ENCODE assay signal across 1 cellular context in genomic region chr10:96089670-96090462, GRCh38.
TF ChIP-seq lines count a peak whose summit lies in the region.

No MANE protein-coding gene starts in this region.

TF ChIP-seq in HepG2, 621 proteins besides CTCF, POLR2A, EP300 and RAD21 (continued from another document and continues in another):
- TF ChIP-seq KLF9 (CRISPR knock-in tag; IDR thresholded peaks at IDR 0.05; ENCODE audit: low read depth) (no peak), BHLHE40 (IDR thresholded peaks at IDR 0.05; ENCODE audit: low read length) (peak; percentile 25; the same call in 1 of the 2 replicates), BATF2 (CRISPR knock-in tag; IDR thresholded peaks at IDR 0.05) (0 out of 2 replicates have a peak, but pooled peaks have one; percentile 49), ZNF563 (CRISPR knock-in tag; IDR thresholded peaks at IDR 0.05) (0 out of 2 replicates have a peak, but pooled peaks have one; percentile 55), SRSF4 (IDR thresholded peaks at IDR 0.05; ENCODE audit: low read depth, low read length, poor library complexity, severe bottlenecking) (no peak), LCORL (IDR thresholded peaks at IDR 0.05) (0 out of 2 replicates have a peak, but pooled peaks have one; percentile 21), LCORL (CRISPR knock-in tag; IDR thresholded peaks at IDR 0.05) (peak; percentile 61; the same call in 1 of the 2 replicates), ZNF556 (CRISPR knock-in tag; IDR thresholded peaks at IDR 0.05; ENCODE audit: borderline replicate concordance) (no peak; the same call in none of the 2 replicates), SALL2 (CRISPR knock-in tag; IDR thresholded peaks at IDR 0.05) (peak; percentile 58), ZNF792 (CRISPR knock-in tag; IDR thresholded peaks at IDR 0.05) (no peak), ISX (CRISPR knock-in tag; conservative IDR thresholded peaks at IDR 0.05) (no peak), ZNF124 (CRISPR knock-in tag; IDR thresholded peaks at IDR 0.05) (no peak; the same call in 1 of the 2 replicates), TEAD3 (CRISPR knock-in tag; optimal IDR thresholded peaks at IDR 0.05; ENCODE audit: borderline replicate concordance) (no peak), GATA4 (IDR thresholded peaks at IDR 0.05; ENCODE audit: borderline replicate concordance, low read depth) (peak; percentile 31), ZNF746 (CRISPR knock-in tag; IDR thresholded peaks at IDR 0.05) (no peak; the same call in 1 of the 2 replicates), ZNF570 (CRISPR knock-in tag; IDR thresholded peaks at IDR 0.05; ENCODE audit: borderline replicate concordance) (no peak), HHEX (CRISPR knock-in tag; IDR thresholded peaks at IDR 0.05) (no peak), HOXA9 (CRISPR knock-in tag; IDR thresholded peaks at IDR 0.05; ENCODE audit: borderline replicate concordance) (0 out of 2 replicates have a peak, but pooled peaks have one; percentile 82), JUNB (CRISPR knock-in tag; IDR thresholded peaks at IDR 0.05; ENCODE audit: borderline replicate concordance) (peak; percentile 27; the same call in 1 of the 2 replicates), ZNF451 (CRISPR knock-in tag; IDR thresholded peaks at IDR 0.05) (peak; percentile 87), ZNF382 (CRISPR knock-in tag; IDR thresholded peaks at IDR 0.05; ENCODE audit: borderline replicate concordance) (no peak), GATAD1 (CRISPR knock-in tag; IDR thresholded peaks at IDR 0.05) (peak; percentile 93), POLR2AphosphoS2 (IDR thresholded peaks at IDR 0.05; ENCODE audit: low read depth, low read length) (peak; percentile 46; the same call in 1 of the 2 replicates), ZNF446 (CRISPR knock-in tag; IDR thresholded peaks at IDR 0.05) (peak; percentile 26; the same call in 1 of the 2 replicates), ZNF10 (CRISPR knock-in tag; IDR thresholded peaks at IDR 0.05; ENCODE audit: borderline replicate concordance, low read depth) (no peak), IRF1 (CRISPR knock-in tag; IDR thresholded peaks at IDR 0.05; ENCODE audit: low read depth) (no peak), RCOR2 (CRISPR knock-in tag; IDR thresholded peaks at IDR 0.05) (no peak), ZNF275 (CRISPR knock-in tag; IDR thresholded peaks at IDR 0.05; ENCODE audit: borderline replicate concordance) (peak; percentile 75; the same call in 1 of the 2 replicates), NFAT5 (CRISPR knock-in tag; IDR thresholded peaks at IDR 0.05) (0 out of 2 replicates have a peak, but pooled peaks have one; percentile 49), ZNF296 (CRISPR knock-in tag; conservative IDR thresholded peaks at IDR 0.05) (no peak), ZBTB14 (CRISPR knock-in tag; IDR thresholded peaks at IDR 0.05) (no peak), FIP1L1 (IDR thresholded peaks at IDR 0.05; ENCODE audit: borderline replicate concordance, insufficient read depth, low read depth, low read length) (no peak; the same call in 1 of the 2 replicates), TAF1 (CRISPR knock-in tag; IDR thresholded peaks at IDR 0.05) (peak; percentile 90), DMAP1 (CRISPR knock-in tag; IDR thresholded peaks at IDR 0.05) (peak; percentile 94), ZMYM3 (CRISPR knock-in tag; IDR thresholded peaks at IDR 0.05) (no peak), ZNF292 (CRISPR knock-in tag; IDR thresholded peaks at IDR 0.05; ENCODE audit: borderline replicate concordance, low read depth) (no peak), MBNL3 (CRISPR knock-in tag; conservative IDR thresholded peaks at IDR 0.05) (no peak), REXO4 (CRISPR knock-in tag; IDR thresholded peaks at IDR 0.05; ENCODE audit: borderline replicate concordance) (no peak), BCL6 (CRISPR knock-in tag; IDR thresholded peaks at IDR 0.05) (peak; percentile 48), TFAP4 (IDR thresholded peaks at IDR 0.05; ENCODE audit: borderline replicate concordance, low read depth) (peak; percentile 80), ZNF274 (CRISPR knock-in tag; IDR thresholded peaks at IDR 0.05) (peak; percentile 77), CREM (IDR thresholded peaks at IDR 0.05) (peak; percentile 98), CREM (CRISPR knock-in tag; IDR thresholded peaks at IDR 0.05) (peak; percentile 74; the same call in 1 of the 2 replicates), ZFP36L1 (CRISPR knock-in tag; IDR thresholded peaks at IDR 0.05) (no peak), ZBTB7B (CRISPR knock-in tag; IDR thresholded peaks at IDR 0.05) (peak; percentile 29; the same call in 1 of the 2 replicates), RAD51 (IDR thresholded peaks at IDR 0.05; ENCODE audit: borderline replicate concordance) (no peak), FOXM1 (CRISPR knock-in tag; IDR thresholded peaks at IDR 0.05) (no peak), ZNF546 (CRISPR knock-in tag; conservative IDR thresholded peaks at IDR 0.05) (peak; percentile 75; the same call in 1 of the 2 replicates), DPF2 (CRISPR knock-in tag; IDR thresholded peaks at IDR 0.05; ENCODE audit: borderline replicate concordance, low read depth) (no peak), TBP (CRISPR knock-in tag; IDR thresholded peaks at IDR 0.05) (no peak), CCAR2 (optimal IDR thresholded peaks at IDR 0.05; ENCODE audit: low read depth, low read length) (no peak), CENPBD1 (CRISPR knock-in tag; IDR thresholded peaks at IDR 0.05; ENCODE audit: borderline replicate concordance, low read depth) (no peak), ZFP1 (CRISPR knock-in tag; IDR thresholded peaks at IDR 0.05) (0 out of 2 replicates have a peak, but pooled peaks have one; percentile 66), HNF1A (IDR thresholded peaks at IDR 0.05; ENCODE audit: low read depth) (no peak; the same call in 1 of the 2 replicates), HNF1A (CRISPR knock-in tag; IDR thresholded peaks at IDR 0.05; ENCODE audit: borderline replicate concordance) (peak; percentile 71; the same call in 1 of the 2 replicates), SMARCE1 (IDR thresholded peaks at IDR 0.05; ENCODE audit: borderline replicate concordance) (no peak), ZNF766 (CRISPR knock-in tag; IDR thresholded peaks at IDR 0.05; ENCODE audit: borderline replicate concordance) (no peak), HOXA5 (CRISPR knock-in tag; IDR thresholded peaks at IDR 0.05) (no peak), PHF20 (CRISPR knock-in tag; IDR thresholded peaks at IDR 0.05) (peak; percentile 96)
